In genomic region chr1:90919190-90919719, GRCh38 we compare ENCODE assay signal across 17 cellular contexts.
A peak's percentile ranks its signal among the peaks of the same experiment; 100 is the strongest.
DNase-seq lines count a peak whose midpoint lies in the region; ATAC-seq and TF ChIP-seq lines count a peak whose summit lies in the region.
"Had no signal": no experiment of that assay in that cellular context is flagged by ENCODE, and none has a peak within 500 bp of the region (broad histone marks: within the 10 kb centered on the region; RNA-seq: fewer than 3 reads in every experiment).

No MANE protein-coding gene starts in this region.

- H3K4me1 ChIP-seq in left ventricle myocardium inferior = peaks cover 59% of the 10 kb centered on the region
- peaks cover 13% of the 10 kb centered on the region for H3K4me1 ChIP-seq in OCI-LY7 (ENCODE audit: insufficient read depth, low read length, poor library complexity, severe bottlenecking)

- H3K36me3 ChIP-seq in left ventricle myocardium inferior (peaks cover 13% of the 10 kb centered on the region), OCI-LY7 (ENCODE audit: insufficient read depth, low read length) (peaks cover 48% of the 10 kb centered on the region)

- H3K4me3 ChIP-seq in left ventricle myocardium inferior (no peak overlapping the region), OCI-LY7 (ENCODE audit: low read depth, low read length, poor library complexity, severe bottlenecking) (no peak overlapping the region)
- H3K4me3 ChIP-seq: dorsolateral prefrontal cortex, GM23248, mucosa of descending colon had no signal

- peak overlapping the region; percentile 46 for H3K27ac ChIP-seq in left ventricle myocardium inferior (replicated peaks)
- no peak overlapping the region for H3K27ac ChIP-seq in OCI-LY7 (ENCODE audit: low read depth, low read length, poor library complexity, severe bottlenecking)
- H3K27ac ChIP-seq: GM23248 had no signal

- DNase-seq in left ventricle myocardium inferior (no peak), left cardiac atrium (no peak), OCI-LY7 (ENCODE audit: low spot score) (peak; percentile 18), NCI-H2171 (lab: John Stamatoyannopoulos, UW) (no peak), NCI-H1417 treated with DMSO at 0.1 percent for 48 hours (lab: John Stamatoyannopoulos, UW) (no peak), SK-N-DZ (ENCODE audit: low spot score) (no peak)
- no peak for DNase-seq in activated CD8-positive, alpha-beta memory T cell treated with anti-CD3 and anti-CD28 coated beads for 24 hours
- DNase-seq: amygdala; dorsolateral prefrontal cortex; KG1; mucosa of descending colon; NCI-H146; NCI-H524; stimulated activated CD4-positive, alpha-beta T cell treated with anti-CD3 and anti-CD28 coated beads, Interleukin-4, amount 100 ng/mL, for 1 hour; stimulated activated naive CD4-positive, alpha-beta T cell treated with Interleukin-2 at 50 U/mL for 16 hours had no signal

- POLR2A ChIA-PET in OCI-LY7 (lab: Charles Lee) = interaction anchor here (1.0 to 1.4 kb wide), 2 partner anchors 8 to 10 kb away, joined by 3 to 4 read pairs; no protein-coding TSS in a partner anchor

- no peaks in the 10 kb centered on the region for H3K9me2 ChIP-seq in OCI-LY7 (ENCODE audit: insufficient read depth, low read length)

- CTCF ChIA-PET in OCI-LY7 (lab: Charles Lee; ENCODE audit: unreplicated experiment) = no interaction called here

- no TSS peak for BruUV-seq in OCI-LY7 (replicated peaks; lab: Mats Ljungman, UMichigan)

- TF ChIP-seq CTCF in left ventricle myocardium inferior (IDR thresholded peaks at IDR 0.05; ENCODE audit: borderline replicate concordance) = no peak
- no peak for TF ChIP-seq CTCF in OCI-LY7 (conservative IDR thresholded peaks at IDR 0.05; ENCODE audit: low read length)

- H3K4me2 ChIP-seq in OCI-LY7 (ENCODE audit: low read length) = peak overlapping the region; percentile 11; the same call in 1 of the 2 replicates

- H2AFZ ChIP-seq in OCI-LY7 (ENCODE audit: low read length) = no peak overlapping the region
- H2AFZ ChIP-seq: GM23248 had no signal

- peaks cover 77% of the 10 kb centered on the region for H3K79me2 ChIP-seq in OCI-LY7 (ENCODE audit: insufficient read depth, low read depth, low read length)

- H3K9me3 ChIP-seq in left ventricle myocardium inferior (replicated peaks) (no peaks in the 10 kb centered on the region), OCI-LY7 (ENCODE audit: low read length) (no peaks in the 10 kb centered on the region)
- H3K9me3 ChIP-seq: mucosa of descending colon had no signal

- H4K20me1 ChIP-seq in OCI-LY7 (ENCODE audit: insufficient read depth, low read length) = peaks cover 41% of the 10 kb centered on the region; the same call in 1 of the 2 replicates

- intact Hi-C loops in left ventricle myocardium inferior (cut with micrococcal nuclease) = no loop called here
- intact Hi-C loops in left cardiac atrium (cut with DNase I) = no loop called here
- intact Hi-C loops in OCI-LY7 (cut with micrococcal nuclease; ENCODE audit: unreplicated experiment) = no loop called here

- ATAC-seq in left cardiac atrium (no peak), GM21515 (IDR thresholded peaks at IDR 0.05; ENCODE audit: unreplicated experiment) (peak; percentile 49)
- ATAC-seq: mucosa of descending colon had no signal

- H3K27me3 ChIP-seq in left ventricle myocardium inferior (ENCODE audit: low read depth) = no peaks in the 10 kb centered on the region
- H3K27me3 ChIP-seq: dorsolateral prefrontal cortex had no signal
